24 cellular contexts compared by ENCODE assay signal in genomic region chr1:59523745-59524450, GRCh38.
"Had no signal": no experiment of that assay in that cellular context is flagged by ENCODE, and none has a peak within 500 bp of the region (broad histone marks: within the 10 kb centered on the region; RNA-seq: fewer than 3 reads in every experiment).

No MANE protein-coding gene starts in this region.

- H3K4me1 ChIP-seq: parathyroid adenoma, prostate gland, upper lobe of left lung had no signal

- FAIRE-seq: colon had no signal

- H3K9me3 ChIP-seq: esophagus muscularis mucosa, gastroesophageal sphincter, left ventricle myocardium inferior, lower lobe of right lung, prostate gland, right lobe of liver, spleen, tibial artery, upper lobe of left lung, vagina had no signal

- DNase-seq: cerebellar nuclear complex; effector memory CD8-positive, alpha-beta T cell; glutamatergic neuron; kidney glomerular epithelial cell; left ventricle myocardium inferior; lower lobe of right lung; naive thymus-derived CD8-positive, alpha-beta T cell; nucleus accumbens; retina; right lobe of liver; spleen; stimulated activated CD4-positive, alpha-beta T cell treated with anti-CD3 and anti-CD28 coated beads, Interleukin-15, amount 100 ng/mL, for 24 hours; stimulated activated CD4-positive, alpha-beta T cell treated with anti-CD3 and anti-CD28 coated beads, Interleukin-1b, Interleukin-23, amount 100 ng/mL, for 48 hours; stimulated activated CD4-positive, alpha-beta T cell treated with anti-CD3 and anti-CD28 coated beads, Interleukin-4, amount 100 ng/mL, for 24 hours; tibial artery had no signal

- ATAC-seq: effector memory CD8-positive, alpha-beta T cell; gastroesophageal sphincter; lower lobe of right lung; naive thymus-derived CD8-positive, alpha-beta T cell; stimulated activated memory B cell treated with anti-CD40 and anti-IgM and Interleukin-4, amounts not matched to agents 10 μg/mL and 1 μg/mL and 100 μg/mL, for 72 hours had no signal

- H3K4me3 ChIP-seq: esophagus muscularis mucosa, gastroesophageal sphincter, left ventricle myocardium inferior, lower lobe of right lung, prostate gland, right lobe of liver, spleen, tibial artery, upper lobe of left lung, vagina had no signal

- H3K9ac ChIP-seq: parathyroid adenoma had no signal

- H3K27me3 ChIP-seq: esophagus muscularis mucosa, gastroesophageal sphincter, right lobe of liver, spleen, tibial artery, upper lobe of left lung, vagina had no signal

- H2AFZ ChIP-seq: parathyroid adenoma had no signal

- H3K27ac ChIP-seq: epithelial cell of prostate, esophagus muscularis mucosa, gastroesophageal sphincter, left ventricle myocardium inferior, lower lobe of right lung, parathyroid adenoma, prostate gland, right lobe of liver, spleen, tibial artery, upper lobe of left lung, vagina had no signal

- H3K36me3 ChIP-seq: esophagus muscularis mucosa, left ventricle myocardium inferior, lower lobe of right lung, prostate gland, spleen, tibial artery, upper lobe of left lung, vagina had no signal

- H3K79me2 ChIP-seq: parathyroid adenoma had no signal
